In genomic region chr12:56725723-56726102, GRCh38 we compare ENCODE assay signal across 8 cellular contexts. TPM values are rescaled to one million over a fixed set of nuclear protein-coding genes. Genes with fewer than 3 reads are reported as not detected.
A peak's percentile ranks its signal among the peaks of the same experiment; 100 is the strongest.
DNase-seq lines count a peak whose midpoint lies in the region; TF ChIP-seq lines count a peak whose summit lies in the region.

No MANE protein-coding gene starts in this region.

- peak overlapping the region; percentile 96 to 98 (median 97) for H3K4me3 Mint-ChIP-seq in nephron

- H3K9ac ChIP-seq in MM.1S (ENCODE audit: low read length): peak overlapping the region; percentile 96

- peak overlapping the region; percentile 98 to 100 (median 99) for H3K27ac Mint-ChIP-seq in nephron

- H3K27me3 ChIP-seq in MM.1S (replicated peaks; ENCODE audit: insufficient read depth, low read length) (no peaks in the 10 kb centered on the region), dorsolateral prefrontal cortex (no peaks in the 10 kb centered on the region)

- H3K9me2 ChIP-seq in MM.1S (replicated peaks; ENCODE audit: insufficient read depth, low read length): no peaks in the 10 kb centered on the region

- no peaks in the 10 kb centered on the region for H3K27me3 Mint-ChIP-seq in nephron (ENCODE audit: low read depth)

- H3K4me2 ChIP-seq in MM.1S (ENCODE audit: low read depth, low read length): peak overlapping the region; percentile 61

- H3K4me1 Mint-ChIP-seq in nephron: peaks cover 42% of the 10 kb centered on the region

- DNase-seq in MM.1S: no peak
- no peak for DNase-seq in dorsolateral prefrontal cortex
- no peak for DNase-seq in NCI-H510A (lab: John Stamatoyannopoulos, UW)
- no peak for DNase-seq in NCI-H1436 treated with DMSO at 0.1 percent for 48 hours (lab: John Stamatoyannopoulos, UW)
- DNase-seq in D341Med (ENCODE audit: low spot score): no peak
- no peak for DNase-seq in NCI-H1048 (lab: John Stamatoyannopoulos, UW)

- H3K9me3 Mint-ChIP-seq in nephron: no peaks in the 10 kb centered on the region

- no peaks in the 10 kb centered on the region for H3K9me3 ChIP-seq in MM.1S (replicated peaks; ENCODE audit: insufficient read depth, low read length)

- peaks cover 49% of the 10 kb centered on the region for H3K79me2 ChIP-seq in MM.1S (ENCODE audit: low read length)

- H3F3A ChIP-seq in MM.1S (ENCODE audit: insufficient read depth, low read length): peaks cover 45% of the 10 kb centered on the region

- peaks cover 25% of the 10 kb centered on the region for H3K4me1 ChIP-seq in MM.1S (ENCODE audit: low read length)

- peaks cover 21% of the 10 kb centered on the region for H4K20me1 ChIP-seq in MM.1S (ENCODE audit: insufficient read depth, low read length)

- intact Hi-C loops in dorsolateral prefrontal cortex (cut with DNase I): loop anchor here (1.0 to 2.0 kb wide), 4 partner anchors 27 to 89 kb away; partner anchors contain the start of genes PTGES3 (in 2 of the 2) and PRIM1 (in 1 of the 2)

- H3K36me3 ChIP-seq in MM.1S (replicated peaks; ENCODE audit: insufficient read depth, low read length): no peaks in the 10 kb centered on the region; the same call in 1 of the 2 replicates

- peak overlapping the region; percentile 91 for H3K4me3 ChIP-seq in MM.1S (ENCODE audit: low read length)
- H3K4me3 ChIP-seq in dorsolateral prefrontal cortex: peak overlapping the region; percentile 55 to 100 (median 89)

- H3K27ac ChIP-seq in C4-2B (peak overlapping the region; percentile 95), MM.1S (ENCODE audit: low read length) (peak overlapping the region; percentile 75; the same call in 1 of the 2 replicates), dorsolateral prefrontal cortex (peak overlapping the region; percentile 82 to 99 (median 96))

- peak overlapping the region; percentile 51; the same call in 1 of the 2 replicates for H2AFZ ChIP-seq in MM.1S (ENCODE audit: low read length)

- TF ChIP-seq CTCF in C4-2B (conservative IDR thresholded peaks at IDR 0.05) (no peak), MM.1S (IDR thresholded peaks at IDR 0.05; ENCODE audit: low read length) (no peak), dorsolateral prefrontal cortex (IDR thresholded peaks at IDR 0.05 in 54 of 56, conservative IDR thresholded peaks at IDR 0.05 in 2 of 56; ENCODE audit: low read depth in 1 of 56, partially characterized antibody in 56 of 56) (no peak), nephron (IDR thresholded peaks at IDR 0.05; ENCODE audit: unreplicated experiment in 3 of 3) (no peak)

- peaks cover 33% of the 10 kb centered on the region for H3K36me3 Mint-ChIP-seq in nephron (ENCODE audit: low read depth)

RNA-seq across cellular contexts. Expression of gene NACA, which starts 0.6 kb away (rescaled TPM):
- 100 to 1,000 TPM; 265 to 487 (median 373) TPM for total RNA-seq in dorsolateral prefrontal cortex

RNA-seq across cellular contexts. Expression of gene PRIM1, which starts 26.4 kb away (rescaled TPM):
- 10 to 100 TPM in 64 of 120 experiments, 1 to 10 TPM in 56; 5.5 to 17.4 (median 10.2) TPM for total RNA-seq in dorsolateral prefrontal cortex

RNA-seq across cellular contexts. Expression of gene HSD17B6, which starts 37.4 kb away (rescaled TPM):
- 10 to 100 TPM in 94 of 120 experiments, 1 to 10 TPM in 26; 5.9 to 37.3 (median 12.2) TPM for total RNA-seq in dorsolateral prefrontal cortex

RNA-seq across cellular contexts. Expression of gene PTGES3, which starts 37.6 kb away (rescaled TPM):
- 100 to 1,000 TPM; 109 to 354 (median 170) TPM for total RNA-seq in dorsolateral prefrontal cortex
